ENCODE assay signal across 21 cellular contexts in the genomic region with DNA sequence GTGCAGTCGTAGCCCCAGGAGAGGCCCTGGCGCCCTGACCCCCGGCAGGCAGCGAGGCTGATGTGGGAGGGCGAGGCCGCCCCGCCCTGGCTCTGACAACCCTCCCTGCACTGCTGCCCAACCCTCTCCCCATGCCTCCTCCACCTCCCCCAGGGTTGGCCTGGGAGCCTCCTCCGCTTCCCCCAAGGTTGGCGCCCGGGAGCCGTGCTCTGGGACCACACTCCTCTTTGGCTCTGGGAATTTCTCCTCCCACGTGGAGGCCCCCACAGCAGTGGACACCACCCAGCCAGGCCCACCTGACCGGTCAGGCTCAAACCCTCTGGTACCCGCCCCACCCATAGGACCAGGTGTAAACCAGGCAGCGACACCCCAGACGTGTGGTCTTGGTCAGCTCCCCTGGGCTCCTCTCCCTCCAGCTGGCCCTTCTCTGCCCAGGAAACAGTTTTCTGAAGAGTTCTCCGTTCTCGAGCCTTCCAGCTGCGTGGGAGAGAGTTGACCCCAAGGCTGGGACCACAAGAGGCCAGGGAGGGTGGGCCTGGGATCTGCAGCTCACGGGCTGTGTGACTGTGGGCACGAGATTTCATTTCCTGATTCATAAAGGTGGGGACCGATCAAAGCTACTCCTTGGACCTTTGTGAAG. TPM values are rescaled to one million over a fixed set of nuclear protein-coding genes. Genes with fewer than 3 reads are reported as not detected.
DNase-seq lines count a peak whose midpoint lies in the region; ATAC-seq and TF ChIP-seq lines count a peak whose summit lies in the region.
"Had no signal": no experiment of that assay in that cellular context is flagged by ENCODE, and none has a peak within 500 bp of the region (broad histone marks: within the 10 kb centered on the region; RNA-seq: fewer than 3 reads in every experiment).

No MANE protein-coding gene starts in this region.

- H3K27ac ChIP-seq in H9 (ENCODE audit: insufficient read length, low read depth, low read length) (no peak overlapping the region), sigmoid colon (no peak overlapping the region), mesendoderm (ENCODE audit: low read depth, low read length) (no peak overlapping the region)

- H3K79me2 ChIP-seq in H9 (ENCODE audit: insufficient read depth, low read length) (no peaks in the 10 kb centered on the region), mesendoderm (ENCODE audit: control insufficient read depth, insufficient read depth, low read length) (no peaks in the 10 kb centered on the region)

- H3T11ph ChIP-seq in H9 (ENCODE audit: low read length) = no peak overlapping the region

- DNase-seq in CD14-positive monocyte (ENCODE audit: low spot score) = peak; percentile 41
- DNase-seq in H9 = peak; percentile 23
- peak; percentile 77 for DNase-seq in left kidney (ENCODE audit: low read depth, low spot score)
- DNase-seq in sigmoid colon = peak; percentile 46
- no peak for DNase-seq in mesendoderm
- no peak for DNase-seq in left lobe of liver (ENCODE audit: low spot score)
- no peak for DNase-seq in NOMO-1 treated with DMSO at 0.1 percent for 48 hours (lab: John Stamatoyannopoulos, UW; ENCODE audit: unreplicated experiment)
- DNase-seq: DMS 273 treated with DMSO at 0.1 percent for 48 hours; DND-41; HCEC 1CT; Karpas-422; NCI-H1048; NCI-H146; NCI-H2081; NCI-H446 treated with DMSO at 0.1 percent for 48 hours; NCI-H69; NK-92 treated with Interleukin-12 subunit alpha and Interleukin-12 subunit beta, amount 100 ng/mL, for 24 hours; OCI-M1; RPMI8226; SHP77 treated with DMSO at 0.1 percent for 48 hours had no signal

- no peak for TF ChIP-seq CTCF in CD14-positive monocyte (IDR thresholded peaks at IDR 0.05)
- no peak for TF ChIP-seq CTCF in H9 (conservative IDR thresholded peaks at IDR 0.05)
- TF ChIP-seq CTCF in sigmoid colon (IDR thresholded peaks at IDR 0.05) = no peak

- H4K8ac ChIP-seq in H9 (replicated peaks; ENCODE audit: insufficient read length, low read depth, low read length) (no peak overlapping the region), mesendoderm (ENCODE audit: low read depth, low read length) (no peak overlapping the region)

- H3K4me1 ChIP-seq in H9 (ENCODE audit: insufficient read depth, low read length) (no peaks in the 10 kb centered on the region), sigmoid colon (no peaks in the 10 kb centered on the region), mesendoderm (ENCODE audit: control insufficient read depth, low read depth, low read length) (no peaks in the 10 kb centered on the region)

- no peak for TF ChIP-seq EP300 in sigmoid colon (IDR thresholded peaks at IDR 0.05)

- H2AFZ ChIP-seq in H9 (ENCODE audit: low read length) = no peak overlapping the region

- ATAC-seq in left lobe of liver = no peak

- H3K36me3 ChIP-seq in sigmoid colon (no peaks in the 10 kb centered on the region), mesendoderm (ENCODE audit: control insufficient read depth, insufficient read depth, low read length) (no peaks in the 10 kb centered on the region)

- H3K27me3 ChIP-seq in H9 (ENCODE audit: insufficient read depth, low read length) = no peaks in the 10 kb centered on the region
- peaks cover 0 to 12% (median 0%) of the 10 kb centered on the region in 3 donors for H3K27me3 ChIP-seq in sigmoid colon
- H3K27me3 ChIP-seq in mesendoderm (ENCODE audit: insufficient read depth, low read length, poor library complexity) = no peaks in the 10 kb centered on the region

- H3K14ac ChIP-seq in H9 (ENCODE audit: insufficient read depth, low read length) = no peak overlapping the region

- H3K27ac Mint-ChIP-seq in CD14-positive monocyte = peak overlapping the region in 1 of 7 donors; percentile 31
- H3K27ac Mint-ChIP-seq in H9 = no peak overlapping the region; a peak in 1 of 7 replicates
- H3K27ac Mint-ChIP-seq: IgD-negative memory B cell had no signal

- no peak for TF ChIP-seq POLR2A in sigmoid colon (IDR thresholded peaks at IDR 0.05)

- no peaks in the 10 kb centered on the region for H4K20me1 ChIP-seq in H9 (ENCODE audit: control insufficient read depth, insufficient read depth, insufficient read length)

- no peaks in the 10 kb centered on the region for H3K23me2 ChIP-seq in H9 (ENCODE audit: insufficient read length, low read depth, low read length, poor library complexity, severe bottlenecking)

- H2BK120ac ChIP-seq in H9 (ENCODE audit: low read depth, low read length, poor library complexity, severe bottlenecking) (no peak overlapping the region), mesendoderm (ENCODE audit: low read depth, low read length) (no peak overlapping the region)

- H3K56ac ChIP-seq in H9 (ENCODE audit: insufficient read length, low read depth, low read length) = no peak overlapping the region
- H3K56ac ChIP-seq in mesendoderm (ENCODE audit: low read length) = no peak overlapping the region

- H2AK5ac ChIP-seq in H9 (ENCODE audit: insufficient read length, low read length) (no peak overlapping the region), mesendoderm (ENCODE audit: low read length) (no peak overlapping the region)

- intact Hi-C loops in CD14-positive monocyte (cut with micrococcal nuclease) (no loop called here), sigmoid colon (cut with DNase I) (no loop called here)

- no peak overlapping the region for H3K4me2 ChIP-seq in H9 (ENCODE audit: insufficient read depth, insufficient read length, low read length)
- H3K4me2 ChIP-seq in mesendoderm (ENCODE audit: low read length) = no peak overlapping the region

- H4K91ac ChIP-seq in H9 (ENCODE audit: insufficient read length, low read depth, low read length) = no peak overlapping the region

- no peak overlapping the region for H3K4me3 Mint-ChIP-seq in CD14-positive monocyte
- no peak overlapping the region for H3K4me3 Mint-ChIP-seq in H9
- H3K4me3 Mint-ChIP-seq: IgD-negative memory B cell had no signal

- H3K9me3 ChIP-seq in H9 (ENCODE audit: control insufficient read depth, low read depth, low read length) = no peaks in the 10 kb centered on the region
- no peaks in the 10 kb centered on the region for H3K9me3 ChIP-seq in sigmoid colon

- no peak overlapping the region for H2BK12ac ChIP-seq in H9 (ENCODE audit: insufficient read length, low read depth, low read length)

- H3K9me3 Mint-ChIP-seq in CD14-positive monocyte (peaks cover 0 to 3% (median 0%) of the 10 kb centered on the region in 7 donors), H9 (no peaks in the 10 kb centered on the region; a peak in 2 of 5 replicates)
- H3K9me3 Mint-ChIP-seq: IgD-negative memory B cell had no signal

- no CpG with 5 or more reads among the region's 22 CpGs for WGBS in H9 (ENCODE audit: extremely low coverage, insufficient read length, low lambda C conversion rate)
- 29 to 64% methylated on average over 22 of the region's 22 CpGs for WGBS in sigmoid colon, 2 donors
- no CpG with 5 or more reads among the region's 22 CpGs for WGBS in mesendoderm (ENCODE audit: extremely low coverage, insufficient coverage, low lambda C conversion rate)

- H3K79me1 ChIP-seq in H9 (ENCODE audit: insufficient read depth, low read depth, low read length, poor library complexity, severe bottlenecking) (no peaks in the 10 kb centered on the region), mesendoderm (ENCODE audit: low read length) (no peaks in the 10 kb centered on the region)

- no peak overlapping the region for H3K18ac ChIP-seq in H9 (ENCODE audit: insufficient read length, low read depth, low read length)
- H3K18ac ChIP-seq in mesendoderm (ENCODE audit: low read length) = no peak overlapping the region

- H3K23ac ChIP-seq in H9 (ENCODE audit: insufficient read length, low read depth, low read length) (no peak overlapping the region), mesendoderm (ENCODE audit: low read length) (no peak overlapping the region)

- H4K5ac ChIP-seq in H9 (ENCODE audit: insufficient read length, low read depth, low read length) (no peak overlapping the region), mesendoderm (ENCODE audit: low read length) (no peak overlapping the region)

- H2BK5ac ChIP-seq in H9 (ENCODE audit: insufficient read length, low read length) (no peak overlapping the region), mesendoderm (ENCODE audit: low read length) (no peak overlapping the region)

- H3K4me1 Mint-ChIP-seq in CD14-positive monocyte (peaks cover 4% of the 10 kb centered on the region), H9 (peaks cover 6 to 21% of the 10 kb centered on the region in 2 experiments)

- H3K36me3 Mint-ChIP-seq in CD14-positive monocyte = no peaks in the 10 kb centered on the region
- peaks cover 0 to 3% (median 0%) of the 10 kb centered on the region in 3 experiments; a peak in 2 of 7 replicates for H3K36me3 Mint-ChIP-seq in H9 (ENCODE audit: insufficient read depth in 1 of 3, low read depth in 3 of 3)

- H2BK15ac ChIP-seq in H9 (ENCODE audit: low read depth, low read length) (no peak overlapping the region), mesendoderm (replicated peaks; ENCODE audit: low read depth) (no peak overlapping the region)

- H3K4me3 ChIP-seq in sigmoid colon (no peak overlapping the region), mesendoderm (ENCODE audit: low read length) (no peak overlapping the region)

- H3K9ac ChIP-seq in H9 (ENCODE audit: extremely low read depth, insufficient read length, low read length) = no peak overlapping the region
- no peak overlapping the region for H3K9ac ChIP-seq in mesendoderm (ENCODE audit: low read length)

- no peak overlapping the region for H2BK20ac ChIP-seq in H9 (ENCODE audit: low read depth, low read length, poor library complexity, severe bottlenecking)

- H3K4ac ChIP-seq in H9 (ENCODE audit: low read depth, low read length) (no peak overlapping the region), mesendoderm (ENCODE audit: low read depth, low read length) (no peak overlapping the region)

- H3K27me3 Mint-ChIP-seq in CD14-positive monocyte (ENCODE audit: low read depth in 3 of 3) (peaks cover 6 to 15% (median 12%) of the 10 kb centered on the region in 3 donors), H9 (ENCODE audit: low read depth) (peaks cover 5% of the 10 kb centered on the region)

RNA-seq across cellular contexts. Expression of a gene that starts 39.5 kb away (rescaled TPM):
- not detected for polyA plus RNA-seq in CD14-positive monocyte
- 24.2 and 28.4 TPM in 2 replicates for total RNA-seq in H9 (2021)
- 1 to 10 TPM; 1.8 to 3.2 (median 2.4) TPM for total RNA-seq in sigmoid colon
- 1 to 10 TPM in 1 of 3 donors, not detected in 2; 1.7 TPM for polyA plus RNA-seq in sigmoid colon
- polyA plus RNA-seq in mesendoderm (2013, experiment 1 of 2) = 10.0 TPM
- 10.4 TPM for polyA plus RNA-seq in mesendoderm (2013, experiment 2 of 2)
- total RNA-seq in left lobe of liver = 0.18 TPM
- polyA plus RNA-seq: IgD-negative memory B cell had no signal

RNA-seq across cellular contexts. Expression of a gene that starts 40.8 kb away (rescaled TPM):
- polyA plus RNA-seq in CD14-positive monocyte (10 to 100 TPM; 67.9 to 71.7 TPM), sigmoid colon (10 to 100 TPM; 27.0 to 41.2 (median 36.9) TPM)
- total RNA-seq in H9 (2021) (32.3 and 32.4 TPM in 2 replicates), sigmoid colon (10 to 100 TPM; 25.0 to 39.1 (median 36.0) TPM), left lobe of liver (128 TPM)
- 11.2 TPM for polyA plus RNA-seq in mesendoderm (2013, experiment 1 of 2)
- polyA plus RNA-seq in mesendoderm (2013, experiment 2 of 2) = 10.9 TPM

Comparison
In these comparisons a context has a peak if more than half of its experiments do, and no peak if none do; other contexts are left out.
1. DNase-seq: peak in CD14-positive monocyte (single experiment), H9 (single experiment), left kidney (single experiment) and sigmoid colon (single experiment); none in mesendoderm (single experiment), left lobe of liver (single experiment) and NOMO-1 treated with DMSO at 0.1 percent for 48 hours (single experiment).